In genomic region chr22:20986365-20986764, GRCh38 we compare ENCODE assay signal across 2 cellular contexts.
A peak's percentile ranks its signal among the peaks of the same experiment; 100 is the strongest.
TF ChIP-seq lines count a peak whose summit lies in the region.

No MANE protein-coding gene starts in this region.

TF ChIP-seq in HEK293, 187 proteins besides CTCF, POLR2A, EP300 and RAD21:
- TF ChIP-seq ZNF677 (tag by site-specific recombination; IDR thresholded peaks at IDR 0.05) (no peak), ZNF707 (tag by site-specific recombination; IDR thresholded peaks at IDR 0.05) (no peak), ZNF768 (tag by site-specific recombination; IDR thresholded peaks at IDR 0.05) (no peak), ZNF366 (tag by site-specific recombination; conservative IDR thresholded peaks at IDR 0.05) (peak; percentile 91), ZNF473 (tag by site-specific recombination; IDR thresholded peaks at IDR 0.05) (no peak), ZBTB17 (tag by site-specific recombination; IDR thresholded peaks at IDR 0.05) (peak; percentile 95), ZNF664 (tag by site-specific recombination; IDR thresholded peaks at IDR 0.05) (no peak)
- TF ChIP-seq, protein P1, sequence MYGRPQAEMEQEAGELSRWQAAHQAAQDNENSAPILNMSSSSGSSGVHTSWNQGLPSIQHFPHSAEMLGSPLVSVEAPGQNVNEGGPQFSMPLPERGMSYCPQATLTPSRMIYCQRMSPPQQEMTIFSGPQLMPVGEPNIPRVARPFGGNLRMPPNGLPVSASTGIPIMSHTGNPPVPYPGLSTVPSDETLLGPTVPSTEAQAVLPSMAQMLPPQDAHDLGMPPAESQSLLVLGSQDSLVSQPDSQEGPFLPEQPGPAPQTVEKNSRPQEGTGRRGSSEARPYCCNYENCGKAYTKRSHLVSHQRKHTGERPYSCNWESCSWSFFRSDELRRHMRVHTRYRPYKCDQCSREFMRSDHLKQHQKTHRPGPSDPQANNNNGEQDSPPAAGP (tag by site-specific recombination; IDR thresholded peaks at IDR 0.05): no peak

TF ChIP-seq in K562, 482 proteins besides CTCF, POLR2A, EP300 and RAD21:
- TF ChIP-seq ZBTB26 (CRISPR knock-in tag; IDR thresholded peaks at IDR 0.05) (peak; percentile 96), ELF4 (CRISPR knock-in tag; IDR thresholded peaks at IDR 0.05) (peak; percentile 94), RFX5 (IDR thresholded peaks at IDR 0.05; ENCODE audit: low read depth, low read length) (0 out of 2 replicates have a peak, but pooled peaks have one; percentile 19), ZC3H11A (IDR thresholded peaks at IDR 0.05; ENCODE audit: low read depth, low read length) (peak; percentile 97), HOXB6 (CRISPR knock-in tag; IDR thresholded peaks at IDR 0.05; ENCODE audit: borderline replicate concordance) (0 out of 2 replicates have a peak, but pooled peaks have one; percentile 54), ELK3 (CRISPR knock-in tag; IDR thresholded peaks at IDR 0.05) (no peak), THRB (CRISPR knock-in tag; conservative IDR thresholded peaks at IDR 0.05) (peak; percentile 98), CREBBP (IDR thresholded peaks at IDR 0.05; ENCODE audit: low read depth, low read length) (peak; percentile 99), OTX1 (CRISPR knock-in tag; IDR thresholded peaks at IDR 0.05) (0 out of 2 replicates have a peak, but pooled peaks have one; percentile 88), FOSL1 (tag; conservative IDR thresholded peaks at IDR 0.05) (no peak), PBX2 (CRISPR knock-in tag; IDR thresholded peaks at IDR 0.05; ENCODE audit: low read depth) (no peak), PBX2 (tag; conservative IDR thresholded peaks at IDR 0.05; ENCODE audit: low read depth) (peak; percentile 83), CSDE1 (IDR thresholded peaks at IDR 0.05) (no peak), ZFPM2 (CRISPR knock-in tag; IDR thresholded peaks at IDR 0.05) (peak; percentile 9; the same call in 1 of the 2 replicates), GTF2F1 (IDR thresholded peaks at IDR 0.05; ENCODE audit: low read depth, low read length) (0 out of 2 replicates have a peak, but pooled peaks have one; percentile 32), ARID3A (IDR thresholded peaks at IDR 0.05; ENCODE audit: borderline replicate concordance, low read depth, low read length) (0 out of 2 replicates have a peak, but pooled peaks have one; percentile 8)
- TF ChIP-seq, protein P2, sequence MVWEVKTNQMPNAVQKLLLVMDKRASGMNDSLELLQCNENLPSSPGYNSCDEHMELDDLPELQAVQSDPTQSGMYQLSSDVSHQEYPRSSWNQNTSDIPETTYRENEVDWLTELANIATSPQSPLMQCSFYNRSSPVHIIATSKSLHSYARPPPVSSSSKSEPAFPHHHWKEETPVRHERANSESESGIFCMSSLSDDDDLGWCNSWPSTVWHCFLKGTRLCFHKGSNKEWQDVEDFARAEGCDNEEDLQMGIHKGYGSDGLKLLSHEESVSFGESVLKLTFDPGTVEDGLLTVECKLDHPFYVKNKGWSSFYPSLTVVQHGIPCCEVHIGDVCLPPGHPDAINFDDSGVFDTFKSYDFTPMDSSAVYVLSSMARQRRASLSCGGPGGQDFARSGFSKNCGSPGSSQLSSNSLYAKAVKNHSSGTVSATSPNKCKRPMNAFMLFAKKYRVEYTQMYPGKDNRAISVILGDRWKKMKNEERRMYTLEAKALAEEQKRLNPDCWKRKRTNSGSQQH (CRISPR knock-in tag; IDR thresholded peaks at IDR 0.05): peak; percentile 98
- TF ChIP-seq, protein P3, sequence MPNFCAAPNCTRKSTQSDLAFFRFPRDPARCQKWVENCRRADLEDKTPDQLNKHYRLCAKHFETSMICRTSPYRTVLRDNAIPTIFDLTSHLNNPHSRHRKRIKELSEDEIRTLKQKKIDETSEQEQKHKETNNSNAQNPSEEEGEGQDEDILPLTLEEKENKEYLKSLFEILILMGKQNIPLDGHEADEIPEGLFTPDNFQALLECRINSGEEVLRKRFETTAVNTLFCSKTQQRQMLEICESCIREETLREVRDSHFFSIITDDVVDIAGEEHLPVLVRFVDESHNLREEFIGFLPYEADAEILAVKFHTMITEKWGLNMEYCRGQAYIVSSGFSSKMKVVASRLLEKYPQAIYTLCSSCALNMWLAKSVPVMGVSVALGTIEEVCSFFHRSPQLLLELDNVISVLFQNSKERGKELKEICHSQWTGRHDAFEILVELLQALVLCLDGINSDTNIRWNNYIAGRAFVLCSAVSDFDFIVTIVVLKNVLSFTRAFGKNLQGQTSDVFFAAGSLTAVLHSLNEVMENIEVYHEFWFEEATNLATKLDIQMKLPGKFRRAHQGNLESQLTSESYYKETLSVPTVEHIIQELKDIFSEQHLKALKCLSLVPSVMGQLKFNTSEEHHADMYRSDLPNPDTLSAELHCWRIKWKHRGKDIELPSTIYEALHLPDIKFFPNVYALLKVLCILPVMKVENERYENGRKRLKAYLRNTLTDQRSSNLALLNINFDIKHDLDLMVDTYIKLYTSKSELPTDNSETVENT (CRISPR knock-in tag; IDR thresholded peaks at IDR 0.05): peak; percentile 30; the same call in 1 of the 2 replicates
- TF ChIP-seq, protein P4, sequence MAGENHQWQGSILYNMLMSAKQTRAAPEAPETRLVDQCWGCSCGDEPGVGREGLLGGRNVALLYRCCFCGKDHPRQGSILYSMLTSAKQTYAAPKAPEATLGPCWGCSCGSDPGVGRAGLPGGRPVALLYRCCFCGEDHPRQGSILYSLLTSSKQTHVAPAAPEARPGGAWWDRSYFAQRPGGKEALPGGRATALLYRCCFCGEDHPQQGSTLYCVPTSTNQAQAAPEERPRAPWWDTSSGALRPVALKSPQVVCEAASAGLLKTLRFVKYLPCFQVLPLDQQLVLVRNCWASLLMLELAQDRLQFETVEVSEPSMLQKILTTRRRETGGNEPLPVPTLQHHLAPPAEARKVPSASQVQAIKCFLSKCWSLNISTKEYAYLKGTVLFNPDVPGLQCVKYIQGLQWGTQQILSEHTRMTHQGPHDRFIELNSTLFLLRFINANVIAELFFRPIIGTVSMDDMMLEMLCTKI (IDR thresholded peaks at IDR 0.05; ENCODE audit: partially characterized antibody): no peak
TF ChIP-seq in K562: peak in this region for 14.
